In genomic region chr5:61351733-61352132, GRCh38 we compare ENCODE assay signal across 21 cellular contexts. TPM values are rescaled to one million over a fixed set of nuclear protein-coding genes. Genes with fewer than 3 reads are reported as not detected.
DNase-seq lines count a peak whose midpoint lies in the region; ATAC-seq, FAIRE-seq and TF ChIP-seq lines count a peak whose summit lies in the region.
"Had no signal": no experiment of that assay in that cellular context is flagged by ENCODE, and none has a peak within 500 bp of the region (broad histone marks: within the 10 kb centered on the region; RNA-seq: fewer than 3 reads in every experiment).

No MANE protein-coding gene starts in this region.

- H3K4me3 Mint-ChIP-seq in activated T-helper 17 cell treated with anti-CD3 and anti-CD28 coated beads, Interleukin-2, amount 50 U/mL, for 72 hours, result no peak overlapping the region
- H3K4me3 Mint-ChIP-seq: CD4-positive, alpha-beta T cell; GM23338 had no signal

- 50% methylated on average over 2 of the region's 2 CpGs for WGBS in HepG2 (ENCODE audit: low lambda C conversion rate)
- 100% methylated on average over 1 of the region's 2 CpGs for WGBS in right lobe of liver (ENCODE audit: insufficient coverage, low coverage, low lambda C conversion rate, missing lambda C conversion rate)
- WGBS in small intestine, 3 donors, result 87 to 97% (median 96%) methylated on average over 2 of the region's 2 CpGs

- 0 out of 2 replicates have a peak, but pooled peaks cover 5% of the 10 kb centered on the region for H3K4me1 ChIP-seq in HepG2 (ENCODE audit: insufficient read depth, low read length)
- peaks cover 0 to 17% (median 3%) of the 10 kb centered on the region in 4 donors for H3K4me1 ChIP-seq in right lobe of liver
- peaks cover 1 to 3% of the 10 kb centered on the region in 2 donors for H3K4me1 ChIP-seq in small intestine (ENCODE audit: control insufficient read depth in 2 of 2, insufficient read depth in 1 of 2, low read depth in 1 of 2, low read length in 1 of 2)
- H3K4me1 ChIP-seq: Caco-2 had no signal

- H3K4me2 ChIP-seq in HepG2 (ENCODE audit: low read depth, low read length), result no peak overlapping the region
- H3K4me2 ChIP-seq: A549, GM23338 had no signal

- H3K27ac ChIP-seq in HepG2 (ENCODE audit: extremely low read length, insufficient read depth, low read length) (no peak overlapping the region), right lobe of liver (no peak overlapping the region), small intestine (ENCODE audit: low read depth in 1 of 2, low read length in 1 of 2) (no peak overlapping the region)
- H3K27ac ChIP-seq: 22Rv1, A549, C4-2B had no signal

- BruUV-seq in HepG2 (replicated peaks; lab: Mats Ljungman, UMichigan), result no TSS peak

- H3K9me3 ChIP-seq in HepG2 (ENCODE audit: low read length), result no peaks in the 10 kb centered on the region
- H3K9me3 ChIP-seq in right lobe of liver, result no peaks in the 10 kb centered on the region
- no peaks in the 10 kb centered on the region for H3K9me3 ChIP-seq in small intestine (ENCODE audit: control insufficient read depth, low read depth)
- H3K9me3 ChIP-seq: A549, Caco-2 had no signal

- no peaks in the 10 kb centered on the region for H3K36me3 Mint-ChIP-seq in activated T-helper 17 cell treated with anti-CD3 and anti-CD28 coated beads, Interleukin-2, amount 50 U/mL, for 72 hours (ENCODE audit: low read depth)

- no peaks in the 10 kb centered on the region for H3K36me3 ChIP-seq in HepG2 (replicated peaks in 1 of 2; ENCODE audit: control insufficient read depth in 1 of 2, insufficient read depth in 2 of 2, low read length in 2 of 2)
- H3K36me3 ChIP-seq in right lobe of liver, result no peaks in the 10 kb centered on the region
- H3K36me3 ChIP-seq in small intestine (ENCODE audit: control insufficient read depth in 2 of 2, insufficient read depth in 2 of 2, low read length in 2 of 2), result peaks cover 0 to 2% of the 10 kb centered on the region in 2 donors

- H3K27me3 Mint-ChIP-seq in activated T-helper 17 cell treated with anti-CD3 and anti-CD28 coated beads, Interleukin-2, amount 50 U/mL, for 72 hours, result no peaks in the 10 kb centered on the region
- H3K27me3 Mint-ChIP-seq: CD4-positive, alpha-beta T cell had no signal

- H3K27ac Mint-ChIP-seq in activated T-helper 17 cell treated with anti-CD3 and anti-CD28 coated beads, Interleukin-2, amount 50 U/mL, for 72 hours, result no peak overlapping the region
- H3K27ac Mint-ChIP-seq: CD4-positive, alpha-beta T cell; GM23338 had no signal

- H3K27me3 ChIP-seq in HepG2 (ENCODE audit: control insufficient read depth in 1 of 2, insufficient read depth in 2 of 2, low read length in 2 of 2) (no peaks in the 10 kb centered on the region), right lobe of liver (no peaks in the 10 kb centered on the region), small intestine (ENCODE audit: control insufficient read depth in 2 of 2, insufficient read depth in 2 of 2, low read length in 2 of 2) (no peaks in the 10 kb centered on the region)

- no peak overlapping the region for H3K9ac ChIP-seq in HepG2 (ENCODE audit: insufficient read depth, low read depth, low read length)

- intact Hi-C loops in HepG2 (cut with micrococcal nuclease; ENCODE audit: unreplicated experiment), result no loop called here
- intact Hi-C loops in right lobe of liver (cut with DNase I), result no loop called here
- intact Hi-C loops in left colon (cut with DNase I, micrococcal nuclease), result no loop called here

- TF ChIP-seq EP300 in HepG2 (IDR thresholded peaks at IDR 0.05; ENCODE audit: low read depth in 2 of 2, low read length in 2 of 2) (no peak), HepG2 (CRISPR knock-in tag; IDR thresholded peaks at IDR 0.05; ENCODE audit: borderline replicate concordance) (no peak)

- no peaks in the 10 kb centered on the region for H3K9me3 Mint-ChIP-seq in activated T-helper 17 cell treated with anti-CD3 and anti-CD28 coated beads, Interleukin-2, amount 50 U/mL, for 72 hours
- H3K9me3 Mint-ChIP-seq: CD4-positive, alpha-beta T cell had no signal

- H3K4me3 ChIP-seq in HepG2 (replicated peaks in 1 of 3; ENCODE audit: insufficient read depth in 1 of 3, low read depth in 2 of 3, low read length in 3 of 3), result no peak overlapping the region
- H3K4me3 ChIP-seq in right lobe of liver, result no peak overlapping the region
- H3K4me3 ChIP-seq in small intestine (ENCODE audit: low read depth in 1 of 2, low read length in 2 of 2), result no peak overlapping the region
- H3K4me3 ChIP-seq: A549, GM23338 had no signal

- TF ChIP-seq POLR2A in HepG2 (IDR thresholded peaks at IDR 0.05; ENCODE audit: insufficient read depth in 1 of 2, low read depth in 2 of 2, low read length in 2 of 2), result no peak
- TF ChIP-seq POLR2A in right lobe of liver (IDR thresholded peaks at IDR 0.05), result no peak

- DNase-seq in HepG2 (ENCODE audit: low spot score), result no peak
- DNase-seq in right lobe of liver, result no peak
- DNase-seq in left colon, result no peak
- peak; percentile 34 for DNase-seq in small intestine
- no peak for DNase-seq in activated gamma-delta T cell (lab: John Stamatoyannopoulos, UW)
- DNase-seq: AML-193; Caco-2; CD4-positive, alpha-beta T cell; HCEC 1CT had no signal

- no peak overlapping the region for H2AFZ ChIP-seq in HepG2 (ENCODE audit: low read length)
- H2AFZ ChIP-seq: GM23338 had no signal

- in situ Hi-C loops in HepG2 (cut with HindIII; ENCODE audit: extremely low pct_ligation_motif_present, low pct_unique_long_range_greater_than_20kb), result no loop called here

- no peak for ATAC-seq in HepG2
- no peak for ATAC-seq in right lobe of liver
- peak; percentile 69 for ATAC-seq in left colon
- no peak for ATAC-seq in activated T-helper 17 cell treated with anti-CD3 and anti-CD28 coated beads, Interleukin-2, amount 50 U/mL, for 72 hours (replicated peaks)
- ATAC-seq in HG03097 (IDR thresholded peaks at IDR 0.05; ENCODE audit: low FRiP score, unreplicated experiment), result no peak
- ATAC-seq: GM23338 had no signal

- no peak for FAIRE-seq in HepG2 (lab: Jason Lieb, UNC)
- FAIRE-seq in small intestine (lab: Jason Lieb, UNC), result no peak
- FAIRE-seq: A549, D721Med, G401.6, GM12892, GM18507, H54, HTR-8/SVneo had no signal

- peaks cover 1% of the 10 kb centered on the region for H3K79me2 ChIP-seq in HepG2 (ENCODE audit: insufficient read depth, low read length)

- CTCF ChIA-PET in HepG2 (lab: Yijun Ruan, JAX; ENCODE audit: low intra/inter-chr PET ratio, low total read pairs), result no interaction called here

- TF ChIP-seq CTCF in HepG2 (CRISPR knock-in tag; IDR thresholded peaks at IDR 0.05) (no peak), right lobe of liver (IDR thresholded peaks at IDR 0.05) (no peak)

- TF ChIP-seq RAD21 in HepG2 (CRISPR knock-in tag; IDR thresholded peaks at IDR 0.05), result no peak

- POLR2A ChIA-PET in HepG2 (lab: Yijun Ruan, JAX), result no interaction called here

- H3K4me1 Mint-ChIP-seq in activated T-helper 17 cell treated with anti-CD3 and anti-CD28 coated beads, Interleukin-2, amount 50 U/mL, for 72 hours, result peaks cover 15% of the 10 kb centered on the region

- H4K20me1 ChIP-seq in HepG2 (ENCODE audit: insufficient read depth, low read length), result no peaks in the 10 kb centered on the region

TF ChIP-seq in HepG2, 621 proteins besides CTCF, POLR2A, EP300 and RAD21 (continues in another document):
- no peak for TF ChIP-seq ONECUT2 (CRISPR knock-in tag; IDR thresholded peaks at IDR 0.05)
- TF ChIP-seq FOXO4 (CRISPR knock-in tag; conservative IDR thresholded peaks at IDR 0.05), result 0 out of 2 replicates have a peak, but pooled peaks have one; percentile 25
- TF ChIP-seq ZNF563 (CRISPR knock-in tag; IDR thresholded peaks at IDR 0.05), result no peak
- no peak for TF ChIP-seq ZNF674 (CRISPR knock-in tag; IDR thresholded peaks at IDR 0.05; ENCODE audit: low read depth)

RNA-seq across cellular contexts. Expression of gene ZSWIM6, which starts 19.7 kb away (rescaled TPM):
- total RNA-seq in HepG2 (2016; rRNA removed; fragmentation: Illumina TruSeq; extraction: Trizol), result 0.82 and 0.83 TPM in 2 replicates
- total RNA-seq in HepG2 (2016; cell fraction: cytosol; rRNA removed; fragmentation: Illumina TruSeq; extraction: Trizol; ENCODE audit: low read depth), result 0.91 and 0.97 TPM in 2 replicates
- 0.68 and 0.89 TPM in 2 replicates for total RNA-seq in HepG2 (2016; cell fraction: insoluble cytoplasmic fraction; rRNA removed; fragmentation: Illumina TruSeq; extraction: Trizol)
- 0.43 and 0.45 TPM in 2 replicates for total RNA-seq in HepG2 (2016; cell fraction: membrane; rRNA removed; fragmentation: Illumina TruSeq; extraction: Trizol)
- 1.5 and 1.8 TPM in 2 replicates for total RNA-seq in HepG2 (2016; cell fraction: nucleus; rRNA removed; fragmentation: Illumina TruSeq; extraction: Trizol)
- 1.9 and 2.6 TPM in 2 replicates for polyA plus RNA-seq in HepG2 (2011; rRNA removed)
- polyA plus RNA-seq in HepG2 (2011; cell fraction: cytosol; rRNA removed), result 1.2 and 1.5 TPM in 2 replicates
- polyA plus RNA-seq in HepG2 (2011; cell fraction: nucleus; rRNA removed), result 4.2 and 4.3 TPM in 2 replicates
- polyA plus RNA-seq in HepG2 (2012), result 1.3 and 1.7 TPM in 2 replicates
- polyA plus RNA-seq in HepG2 (2016; cell fraction: cytosol; fragmentation: Illumina TruSeq; extraction: Trizol; ENCODE audit: low read depth), result 0.05 TPM in 1 of 2 replicates, not detected in the other
- 0.93 and 1.0 TPM in 2 replicates for polyA plus RNA-seq in HepG2 (2016; cell fraction: insoluble cytoplasmic fraction; fragmentation: Illumina TruSeq; extraction: Trizol; ENCODE audit: low read depth)
- polyA plus RNA-seq in HepG2 (2016; cell fraction: membrane; fragmentation: Illumina TruSeq; extraction: Trizol; ENCODE audit: low read depth), result 0.13 and 0.15 TPM in 2 replicates
- polyA plus RNA-seq in HepG2 (2016; cell fraction: nucleus; fragmentation: Illumina TruSeq; extraction: Trizol; ENCODE audit: insufficient read depth, low read depth), result 3.2 and 3.3 TPM in 2 replicates
- 6.2 and 32.4 TPM in 2 replicates for polyA minus RNA-seq in HepG2 (2011; rRNA and poly(A)+ RNA removed; ENCODE audit: low replicate concordance)
- polyA minus RNA-seq in HepG2 (2011; cell fraction: cytosol; rRNA and poly(A)+ RNA removed), result 2.8 and 3.3 TPM in 2 replicates
- 5.5 and 7.1 TPM in 2 replicates for polyA minus RNA-seq in HepG2 (2011; cell fraction: nucleus; rRNA and poly(A)+ RNA removed)
- total RNA-seq in right lobe of liver, result 1 to 10 TPM; 2.8 to 7.2 (median 4.1) TPM
- 10 to 100 TPM; 22.5 to 27.1 TPM for total RNA-seq in left colon
- 1 to 10 TPM; 3.2 to 4.9 (median 3.5) TPM for polyA plus RNA-seq in small intestine
- total RNA-seq in activated T-helper 17 cell treated with anti-CD3 and anti-CD28 coated beads, Interleukin-2, amount 50 U/mL, for 72 hours, result 1 to 10 TPM; 3.2 to 4.9 TPM
